In the genomic region with DNA sequence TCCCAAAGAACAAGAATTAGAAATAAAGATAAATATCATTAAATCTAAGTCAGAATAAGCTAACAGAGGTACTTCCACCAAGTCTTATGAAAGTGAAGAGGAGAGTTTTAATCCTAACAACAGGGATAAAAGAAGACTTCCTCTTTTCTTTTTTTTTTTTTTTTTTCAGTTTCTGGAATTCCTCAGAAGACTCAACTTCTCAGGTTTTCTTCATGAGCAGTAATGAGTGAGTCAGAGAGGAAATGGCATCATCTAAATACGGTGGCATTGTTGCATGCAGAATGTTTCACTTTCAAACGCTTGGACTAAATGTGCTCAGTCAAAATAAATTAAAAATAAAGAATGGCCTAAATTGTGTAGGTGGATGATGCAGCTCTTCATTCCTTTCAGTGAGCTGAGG, we compare ENCODE assay signal across 10 cellular contexts. TPM values are rescaled to one million over a fixed set of nuclear protein-coding genes. Genes with fewer than 3 reads are reported as not detected.
DNase-seq lines count a peak whose midpoint lies in the region; ATAC-seq and TF ChIP-seq lines count a peak whose summit lies in the region.
"Had no signal": no experiment of that assay in that cellular context is flagged by ENCODE, and none has a peak within 500 bp of the region (broad histone marks: within the 10 kb centered on the region; RNA-seq: fewer than 3 reads in every experiment).

No MANE protein-coding gene starts in this region.

- no peak overlapping the region for H3K27ac Mint-ChIP-seq in natural killer cell

- no peak overlapping the region for H3K4me3 Mint-ChIP-seq in natural killer cell

- H3K27me3 ChIP-seq in adipocyte (replicated peaks; ENCODE audit: control insufficient read depth, insufficient read depth, low read length) (no peaks in the 10 kb centered on the region), H7 (ENCODE audit: control insufficient read depth, insufficient read depth, low read length) (no peaks in the 10 kb centered on the region)

- no peaks in the 10 kb centered on the region for H3K27me3 Mint-ChIP-seq in natural killer cell (ENCODE audit: low read depth in 2 of 2)

- no peaks in the 10 kb centered on the region for H3K4me1 Mint-ChIP-seq in natural killer cell

- no peaks in the 10 kb centered on the region for H3K9me3 Mint-ChIP-seq in natural killer cell

- H3K4me3 ChIP-seq in adipocyte (ENCODE audit: low read length) (peak overlapping the region; percentile 58), H7 (ENCODE audit: insufficient read depth, low read depth, low read length) (no peak overlapping the region)

- ATAC-seq in natural killer cell (peak in 2 of 3 donors; percentile 48 to 52), Right ventricle myocardium superior (ENCODE audit: poor library complexity) (no peak)

- H3K4me1 ChIP-seq in adipocyte (ENCODE audit: control insufficient read depth, insufficient read depth, low read length) = no peaks in the 10 kb centered on the region

- DNase-seq in GM04503 (ENCODE audit: low read depth) (peak; percentile 27), HS-27A (ENCODE audit: low read depth) (peak; percentile 24), adipocyte (ENCODE audit: low read depth) (peak; percentile 80), natural killer cell (no peak), Right ventricle myocardium superior (no peak), NCI-H1048 (lab: John Stamatoyannopoulos, UW) (no peak), H7 (no peak)
- no peak for DNase-seq in activated CD4-positive, CD25-positive, alpha-beta regulatory T cell treated with anti-CD3 and anti-CD28 coated beads, Interleukin-2, amount 50 U/mL, for 72 hours
- DNase-seq: activated CD8-positive, alpha-beta memory T cell treated with anti-CD3 and anti-CD28 coated beads for 24 hours; NCI-H1105 treated with DMSO at 0.1 percent for 48 hours had no signal

- intact Hi-C loops in natural killer cell (cut with micrococcal nuclease) = no loop called here
- intact Hi-C loops in Right ventricle myocardium superior (cut with DNase I) = no loop called here

- no peak overlapping the region for H3K9ac ChIP-seq in adipocyte (ENCODE audit: low read length)

- peaks cover 7% of the 10 kb centered on the region for H3K9me3 ChIP-seq in adipocyte (ENCODE audit: control insufficient read depth, low read length)

- H3K36me3 Mint-ChIP-seq in natural killer cell = no peaks in the 10 kb centered on the region

- no peak for TF ChIP-seq CTCF in natural killer cell (IDR thresholded peaks at IDR 0.05)

- no peaks in the 10 kb centered on the region for H3K36me3 ChIP-seq in adipocyte (ENCODE audit: control insufficient read depth, insufficient read depth, low read length, severe bottlenecking)
- no peaks in the 10 kb centered on the region for H3K36me3 ChIP-seq in H7 (replicated peaks; ENCODE audit: control insufficient read depth, insufficient read depth, low read length)

RNA-seq across cellular contexts. Expression of gene ARHGAP15, which starts 45.6 kb away (rescaled TPM):
- total RNA-seq in natural killer cell (100 to 1,000 TPM; 148 to 168 (median 165) TPM), Right ventricle myocardium superior (5.4 TPM)
- total RNA-seq in H7 (2014; rRNA removed; shearing (Covaris generic)) = not detected in 2 replicates

Comparison
In these comparisons a context has a peak if more than half of its experiments do, and no peak if none do; other contexts are left out.
1. DNase-seq: peak in GM04503 (single experiment), HS-27A (single experiment) and adipocyte (single experiment); none in natural killer cell (single experiment), Right ventricle myocardium superior (single experiment), NCI-H1048 (single experiment), H7 (single experiment) and activated CD4-positive, CD25-positive, alpha-beta regulatory T cell treated with anti-CD3 and anti-CD28 coated beads, Interleukin-2, amount 50 U/mL, for 72 hours (single experiment).
2. RNA of gene ARHGAP15, which starts 45.6 kb away (total RNA-seq): 148 to 168 TPM in natural killer cell; 5.4 TPM in Right ventricle myocardium superior (single experiment) and not detected in H7; every median in the first group is over 10 times any median in the second.